ENCODE assay signal across 25 cellular contexts in the genomic region with DNA sequence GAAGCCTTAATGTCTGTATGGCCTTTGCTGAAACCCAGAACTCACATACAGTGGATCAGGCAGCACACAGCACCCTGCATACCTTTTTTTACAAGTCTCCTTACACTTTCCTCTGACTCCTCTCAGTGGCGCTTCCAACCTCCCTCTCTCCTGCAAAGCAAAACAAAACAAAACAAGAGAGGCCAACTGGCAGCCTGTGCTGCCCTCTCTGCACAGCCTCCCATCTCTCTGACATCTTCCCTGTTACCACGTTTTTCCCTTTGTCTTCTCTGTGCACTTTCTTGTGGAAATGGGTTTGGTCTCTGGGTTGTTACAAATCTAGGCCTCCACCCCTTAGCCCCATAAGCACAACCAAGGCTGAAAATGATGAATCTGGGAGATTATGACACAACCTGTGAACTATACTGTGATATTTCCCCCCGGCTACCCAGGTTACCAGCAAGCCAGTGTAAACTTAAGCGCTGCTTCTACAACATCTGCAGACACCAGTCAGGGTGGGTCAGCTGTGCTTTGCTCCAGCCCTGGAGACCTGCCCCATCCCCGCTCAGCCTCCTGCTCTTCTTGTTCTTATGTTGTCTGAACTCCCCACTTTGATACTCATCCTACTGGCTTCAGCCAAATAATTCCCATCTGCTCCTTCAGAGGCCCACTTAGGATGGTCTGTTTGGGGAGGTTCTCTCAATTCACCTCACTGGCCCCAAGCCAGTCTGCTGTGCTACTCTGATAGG. TPM values are rescaled to one million over a fixed set of nuclear protein-coding genes. Genes with fewer than 3 reads are reported as not detected.
DNase-seq lines count a peak whose midpoint lies in the region; ATAC-seq and TF ChIP-seq lines count a peak whose summit lies in the region.
"Had no signal": no experiment of that assay in that cellular context is flagged by ENCODE, and none has a peak within 500 bp of the region (broad histone marks: within the 10 kb centered on the region; RNA-seq: fewer than 3 reads in every experiment).

No MANE protein-coding gene starts in this region.

- no peak for TF ChIP-seq EP300 in stomach (IDR thresholded peaks at IDR 0.05)

- TF ChIP-seq POLR2A in heart left ventricle (IDR thresholded peaks at IDR 0.05) (no peak), stomach (IDR thresholded peaks at IDR 0.05) (no peak)

- H2BK120ac ChIP-seq in neuronal stem cell (ENCODE audit: low read depth, low read length) = no peak overlapping the region

- no peak overlapping the region for H2AFZ ChIP-seq in neuronal stem cell (ENCODE audit: low read length)

- no peaks in the 10 kb centered on the region for H3K27me3 ChIP-seq in heart left ventricle
- H3K27me3 ChIP-seq in muscle layer of duodenum (ENCODE audit: low read depth, low read length) = no peaks in the 10 kb centered on the region
- H3K27me3 ChIP-seq in stomach = no peaks in the 10 kb centered on the region
- no peaks in the 10 kb centered on the region for H3K27me3 ChIP-seq in aorta (ENCODE audit: control insufficient read depth in 1 of 2, insufficient read depth in 2 of 2, low read length in 1 of 2)
- peaks cover 0 to 10% (median 0%) of the 10 kb centered on the region in 3 experiments for H3K27me3 ChIP-seq in neuronal stem cell (ENCODE audit: control insufficient read depth in 3 of 3, insufficient read depth in 3 of 3, low read depth in 1 of 3, low read length in 3 of 3)

- H3K4me3 ChIP-seq in heart left ventricle (no peak overlapping the region), muscle layer of duodenum (ENCODE audit: low read depth in 1 of 2, low read length in 2 of 2) (no peak overlapping the region), stomach (no peak overlapping the region), aorta (ENCODE audit: low read length in 2 of 2) (no peak overlapping the region), neuronal stem cell (ENCODE audit: low read length in 2 of 2) (no peak overlapping the region)

- no peak overlapping the region for H4K8ac ChIP-seq in neuronal stem cell (ENCODE audit: low read depth, low read length)

- 84 to 91% (median 85%) methylated on average over 5 of the region's 5 CpGs for WGBS in heart left ventricle, 4 donors
- 72 to 87% (median 83%) methylated on average over 5 of the region's 5 CpGs for WGBS in stomach, 5 donors
- WGBS in aorta, 2 donors = 54 to 56% methylated on average over 5 of the region's 5 CpGs
- no CpG with 5 or more reads among the region's 5 CpGs for WGBS in neuronal stem cell (ENCODE audit: extremely low coverage in 2 of 2, insufficient read length in 2 of 2, insufficient replicate concordance in 1 of 2), 2 donors

- peak overlapping the region in 11 of 12 donors; percentile 26 to 94 (median 80) for H3K27ac ChIP-seq in heart left ventricle
- peak overlapping the region; percentile 68 for H3K27ac ChIP-seq in muscle layer of duodenum (ENCODE audit: low read length)
- peak overlapping the region in 4 of 5 donors; percentile 33 to 80 (median 60) for H3K27ac ChIP-seq in stomach
- peak overlapping the region; percentile 83 to 99 for H3K27ac ChIP-seq in aorta (ENCODE audit: low read depth in 1 of 2, low read length in 2 of 2)
- no peak overlapping the region for H3K27ac ChIP-seq in neuronal stem cell (replicated peaks; ENCODE audit: low read length)
- H3K27ac ChIP-seq: VCaP had no signal

- H3K9ac ChIP-seq in neuronal stem cell (ENCODE audit: low read depth, low read length, poor library complexity) = no peak overlapping the region

- H2BK5ac ChIP-seq in neuronal stem cell (ENCODE audit: low read length) = no peak overlapping the region

- no peak overlapping the region for H2BK12ac ChIP-seq in neuronal stem cell (ENCODE audit: low read length)

- peaks cover 0 to 86% (median 49%) of the 10 kb centered on the region in 12 donors for H3K4me1 ChIP-seq in heart left ventricle
- H3K4me1 ChIP-seq in muscle layer of duodenum (ENCODE audit: control insufficient read depth in 1 of 2, insufficient read depth in 2 of 2, low read length in 2 of 2) = peaks cover 32 to 48% of the 10 kb centered on the region in 2 donors
- peaks cover 0 to 62% (median 39%) of the 10 kb centered on the region in 4 donors for H3K4me1 ChIP-seq in stomach
- H3K4me1 ChIP-seq in aorta (ENCODE audit: control insufficient read depth in 1 of 2, insufficient read depth in 2 of 2, low read length in 2 of 2) = peaks cover 8 to 10% of the 10 kb centered on the region in 2 donors
- peaks cover 0 to 4% of the 10 kb centered on the region in 2 donors for H3K4me1 ChIP-seq in neuronal stem cell (ENCODE audit: control insufficient read depth in 2 of 2, insufficient read depth in 1 of 2, low read depth in 1 of 2, low read length in 2 of 2)

- intact Hi-C loops in heart left ventricle (cut with DNase I) = no loop called here
- intact Hi-C loops in Right ventricle myocardium inferior (cut with DNase I) = no loop called here
- intact Hi-C loops in stomach (cut with DNase I; ENCODE audit: low total_unique reads) = no loop called here
- intact Hi-C loops in aorta (cut with DNase I) = loop anchor here (5.0 kb wide), 2 partner anchors 36 to 71 kb away; a partner anchor contains a TSS

- TF ChIP-seq CTCF in heart left ventricle (IDR thresholded peaks at IDR 0.05) (no peak), stomach (IDR thresholded peaks at IDR 0.05) (no peak)

- DNase-seq in heart left ventricle (no peak), Right ventricle myocardium inferior (ENCODE audit: missing footprints) (no peak), stomach (no peak), aorta (no peak), T-helper 9 cell (no peak), neuronal stem cell (ENCODE audit: low spot score) (no peak)
- no peak for DNase-seq in activated CD4-positive, CD25-positive, alpha-beta regulatory T cell treated with anti-CD3 and anti-CD28 coated beads, Interleukin-2, amount 50 U/mL, for 72 hours
- DNase-seq: 8988T; activated CD4-positive, alpha-beta T cell treated with anti-CD3 and anti-CD28 coated beads, Interleukin-2, amount 50 U/mL, for 1 hour; activated naive CD8-positive, alpha-beta T cell treated with anti-CD3 and anti-CD28 coated beads, Interleukin-2, amount 50 U/mL, for 24 hours; cortex of kidney; DND-41; hippocampal formation; KG1; mammary epithelial cell; naive thymus-derived CD8-positive, alpha-beta T cell; NCI-H1092; NCI-H1930; NCI-H226; NK-92 treated with Interleukin-12 subunit alpha and Interleukin-12 subunit beta, amount 100 ng/mL, for 24 hours; T-helper 2 cell had no signal

- no peak overlapping the region for H2BK15ac ChIP-seq in neuronal stem cell (ENCODE audit: low read length)

- H3K9me3 ChIP-seq in heart left ventricle = no peaks in the 10 kb centered on the region
- H3K9me3 ChIP-seq in muscle layer of duodenum (ENCODE audit: control insufficient read depth in 1 of 2, low read length in 2 of 2) = no peaks in the 10 kb centered on the region
- no peaks in the 10 kb centered on the region for H3K9me3 ChIP-seq in stomach
- H3K9me3 ChIP-seq in aorta (ENCODE audit: control insufficient read depth, low read length) = no peaks in the 10 kb centered on the region
- peaks cover 0 to 2% of the 10 kb centered on the region in 2 donors for H3K9me3 ChIP-seq in neuronal stem cell (replicated peaks in 1 of 2; ENCODE audit: control insufficient read depth in 2 of 2, insufficient read depth in 1 of 2, low read depth in 1 of 2, low read length in 2 of 2)

- H3K14ac ChIP-seq in neuronal stem cell (ENCODE audit: low read length) = no peak overlapping the region

- H3K18ac ChIP-seq in neuronal stem cell (ENCODE audit: low read length) = no peak overlapping the region

- no peak overlapping the region for H4K91ac ChIP-seq in neuronal stem cell (ENCODE audit: low read depth, low read length, poor library complexity)

- no peak overlapping the region for H3K4ac ChIP-seq in neuronal stem cell (ENCODE audit: low read length)

- H3K4me2 ChIP-seq in neuronal stem cell (ENCODE audit: insufficient read depth, low read length, poor library complexity, severe bottlenecking) = no peak overlapping the region

- H3K79me1 ChIP-seq in neuronal stem cell (ENCODE audit: low read depth, low read length) = no peaks in the 10 kb centered on the region

- peak in 1 of 4 donors; percentile 19 for ATAC-seq in heart left ventricle
- no peak for ATAC-seq in Right ventricle myocardium inferior
- ATAC-seq in aorta (ENCODE audit: low FRiP score) = no peak
- ATAC-seq: activated naive CD8-positive, alpha-beta T cell treated with anti-CD3 and anti-CD28 coated beads, Interleukin-2, amount 50 U/mL, for 24 hours; activated T-helper 17 cell treated with anti-CD3 and anti-CD28 coated beads, Interleukin-2, amount 50 U/mL, for 72 hours; naive thymus-derived CD8-positive, alpha-beta T cell had no signal

- H3K23ac ChIP-seq in neuronal stem cell (ENCODE audit: low read depth, low read length, poor library complexity) = no peak overlapping the region

- H2AK5ac ChIP-seq in neuronal stem cell (ENCODE audit: low read depth, low read length) = no peak overlapping the region

- H3K36me3 ChIP-seq in heart left ventricle (no peaks in the 10 kb centered on the region), muscle layer of duodenum (ENCODE audit: control insufficient read depth in 1 of 2, insufficient read depth in 2 of 2, low read length in 2 of 2) (no peaks in the 10 kb centered on the region), stomach (no peaks in the 10 kb centered on the region), aorta (ENCODE audit: control insufficient read depth in 1 of 2, insufficient read depth in 2 of 2, low read length in 1 of 2) (no peaks in the 10 kb centered on the region), neuronal stem cell (replicated peaks in 1 of 2; ENCODE audit: control insufficient read depth in 2 of 2, insufficient read depth in 2 of 2, low read length in 2 of 2) (no peaks in the 10 kb centered on the region)

RNA-seq across cellular contexts. Expression of a gene that starts 54.9 kb away (rescaled TPM):
- total RNA-seq in heart left ventricle (10 to 100 TPM in 4 of 9 donors, 1 to 10 TPM in 5; 6.1 to 33.2 (median 8.5) TPM), Right ventricle myocardium inferior (7.7 TPM), stomach (100 to 1,000 TPM in 1 of 5 donors, 10 to 100 TPM in 4; 14.7 to 422 (median 54.9) TPM), aorta (100 to 1,000 TPM; 204 to 353 TPM)
- polyA plus RNA-seq in heart left ventricle (1 to 10 TPM; 3.0 to 7.0 TPM), stomach (10 to 100 TPM; 30.1 to 39.7 (median 35.6) TPM), aorta (100 to 1,000 TPM; 159 to 177 TPM)
- polyA plus RNA-seq in neuronal stem cell (2013, experiment 1 of 2) = 2.0 TPM
- 2.0 TPM for polyA plus RNA-seq in neuronal stem cell (2013, experiment 2 of 2)
- total RNA-seq: HT-29; naive thymus-derived CD8-positive, alpha-beta T cell had no signal
- polyA plus RNA-seq: mammary epithelial cell; naive thymus-derived CD8-positive, alpha-beta T cell had no signal

Comparison
In these comparisons a context has a peak if more than half of its experiments do, and no peak if none do; other contexts are left out.
1. intact Hi-C loops: an anchor here in aorta (5.0 kb wide); none called in heart left ventricle, Right ventricle myocardium inferior and stomach.